In genomic region chr16:56932588-56933265, GRCh38 we compare ENCODE assay signal across 8 cellular contexts. TPM values are rescaled to one million over a fixed set of nuclear protein-coding genes. Genes with fewer than 3 reads are reported as not detected.
DNase-seq lines count a peak whose midpoint lies in the region; ATAC-seq and TF ChIP-seq lines count a peak whose summit lies in the region.

No MANE protein-coding gene starts in this region.

- H3K9ac ChIP-seq in H9 (ENCODE audit: extremely low read depth, insufficient read length, low read length) (peak overlapping the region; percentile 73), endodermal cell (ENCODE audit: extremely low read depth, low read length, poor library complexity, severe bottlenecking) (peak overlapping the region; percentile 94)

- no peak overlapping the region for H3K4ac ChIP-seq in H9 (ENCODE audit: low read depth, low read length)

- no peak overlapping the region for H4K91ac ChIP-seq in H9 (ENCODE audit: insufficient read length, low read depth, low read length)

- H4K20me1 ChIP-seq in H9 (ENCODE audit: control insufficient read depth, insufficient read depth, insufficient read length), result no peaks in the 10 kb centered on the region

- H2BK15ac ChIP-seq in H9 (ENCODE audit: low read depth, low read length), result no peak overlapping the region

- peaks cover 41% of the 10 kb centered on the region for H3K36me3 ChIP-seq in endodermal cell (ENCODE audit: control insufficient read depth, insufficient read depth, low read length)

- peak overlapping the region; percentile 76 for H3K18ac ChIP-seq in H9 (ENCODE audit: insufficient read length, low read depth, low read length)

- no peak overlapping the region for H2BK120ac ChIP-seq in H9 (ENCODE audit: low read depth, low read length, poor library complexity, severe bottlenecking)

- H4K5ac ChIP-seq in H9 (ENCODE audit: insufficient read length, low read depth, low read length), result peak overlapping the region; percentile 46

- no peak overlapping the region for H2AK5ac ChIP-seq in H9 (ENCODE audit: insufficient read length, low read length)

- no CpG with 5 or more reads among the region's 26 CpGs for WGBS in H9 (ENCODE audit: extremely low coverage, insufficient read length, low lambda C conversion rate)
- 0 to 2% methylated on average over 8 to 26 of the region's 26 CpGs for WGBS in endodermal cell (ENCODE audit: insufficient coverage in 1 of 2, insufficient read length in 1 of 2), 2 experiments

- no peaks in the 10 kb centered on the region for H3K9me3 ChIP-seq in H9 (ENCODE audit: control insufficient read depth, low read depth, low read length)
- H3K9me3 ChIP-seq in endodermal cell (ENCODE audit: control insufficient read depth, low read length), result no peaks in the 10 kb centered on the region

- peak overlapping the region; percentile 90 for H3K14ac ChIP-seq in H9 (ENCODE audit: insufficient read depth, low read length)

- H3K27ac ChIP-seq in H9 (ENCODE audit: insufficient read length, low read depth, low read length), result no peak overlapping the region
- peak overlapping the region; percentile 87 for H3K27ac ChIP-seq in endodermal cell (ENCODE audit: low read depth, low read length)

- TF ChIP-seq CTCF in H9 (conservative IDR thresholded peaks at IDR 0.05), result no peak
- no peak for TF ChIP-seq CTCF in endodermal cell (conservative IDR thresholded peaks at IDR 0.05)

- peaks cover 21 to 23% of the 10 kb centered on the region in 2 experiments for H3K4me1 Mint-ChIP-seq in H9
- peaks cover 43% of the 10 kb centered on the region for H3K4me1 Mint-ChIP-seq in activated CD4-positive, alpha-beta memory T cell treated with anti-CD3 and anti-CD28 coated beads, Interleukin-2, amount 10 ng/mL, durations not matched to agents 7 days and 5 days
- H3K4me1 Mint-ChIP-seq in endodermal cell, result peaks cover 25% of the 10 kb centered on the region
- H3K4me1 Mint-ChIP-seq in memory B cell, result peaks cover 33% of the 10 kb centered on the region

- H3K23me2 ChIP-seq in H9 (ENCODE audit: insufficient read length, low read depth, low read length, poor library complexity, severe bottlenecking), result peaks cover 11% of the 10 kb centered on the region

- H3K4me1 ChIP-seq in H9 (ENCODE audit: insufficient read depth, low read length) (peaks cover 3% of the 10 kb centered on the region; the same call in 1 of the 2 replicates), endodermal cell (ENCODE audit: control insufficient read depth, insufficient read depth, low read length) (no peaks in the 10 kb centered on the region)

- peak overlapping the region; percentile 91 for H3K4me3 ChIP-seq in endodermal cell (ENCODE audit: low read length)

- H2BK12ac ChIP-seq in H9 (ENCODE audit: insufficient read length, low read depth, low read length), result no peak overlapping the region

- H3T11ph ChIP-seq in H9 (ENCODE audit: low read length), result no peak overlapping the region

- H2BK5ac ChIP-seq in H9 (ENCODE audit: insufficient read length, low read length), result no peak overlapping the region

- POLR2A ChIA-PET in activated CD4-positive, alpha-beta memory T cell treated with anti-CD3 and anti-CD28 coated beads, Interleukin-2, amount 10 ng/mL, durations not matched to agents 7 days and 5 days (lab: Charles Lee), result interaction anchor here (0.7 to 6.8 kb wide), 24 partner anchors 12 to 1066 kb away, joined by 3 to 140 read pairs (median 4); partner anchors contain the start of genes NLRC5, NUDT21, OGFOD1 and POLR2C

- peak overlapping the region; percentile 90 for H3K4me2 ChIP-seq in H9 (ENCODE audit: insufficient read depth, insufficient read length, low read length)

- CTCF ChIA-PET in activated CD4-positive, alpha-beta memory T cell treated with anti-CD3 and anti-CD28 coated beads, Interleukin-2, amount 10 ng/mL, durations not matched to agents 7 days and 5 days (lab: Charles Lee), result interaction anchor here (1.1 to 1.8 kb wide), 2 partner anchors 12 to 17 kb away, joined by 3 read pairs; no protein-coding TSS in a partner anchor

- H3K27me3 ChIP-seq in H9 (ENCODE audit: insufficient read depth, low read length) (no peaks in the 10 kb centered on the region), endodermal cell (ENCODE audit: control insufficient read depth, insufficient read depth, low read length, poor library complexity, severe bottlenecking) (no peaks in the 10 kb centered on the region)

- H2AFZ ChIP-seq in H9 (ENCODE audit: low read length), result no peak overlapping the region

- no peak overlapping the region for H3K56ac ChIP-seq in H9 (ENCODE audit: insufficient read length, low read depth, low read length)

- ATAC-seq in memory B cell (ENCODE audit: low read depth), result no peak
- ATAC-seq in stimulated activated naive CD8-positive, alpha-beta T cell treated with anti-CD3 and anti-CD28 coated beads, Interleukin-15, Interleukin-2, amounts not matched to agents 100 U/mL and 50 U/mL, for 24 hours, result no peak

- peak overlapping the region; percentile 94 to 95 for H3K4me3 Mint-ChIP-seq in H9
- peak overlapping the region; percentile 98 for H3K4me3 Mint-ChIP-seq in activated CD4-positive, alpha-beta memory T cell treated with anti-CD3 and anti-CD28 coated beads, Interleukin-2, amount 10 ng/mL, durations not matched to agents 7 days and 5 days
- peak overlapping the region; percentile 95 for H3K4me3 Mint-ChIP-seq in endodermal cell
- H3K4me3 Mint-ChIP-seq in memory B cell, result peak overlapping the region; percentile 98

- H2BK20ac ChIP-seq in H9 (ENCODE audit: low read depth, low read length, poor library complexity, severe bottlenecking), result no peak overlapping the region

- H3K27me3 Mint-ChIP-seq in H9 (ENCODE audit: low read depth), result no peaks in the 10 kb centered on the region
- no peaks in the 10 kb centered on the region for H3K27me3 Mint-ChIP-seq in activated CD4-positive, alpha-beta memory T cell treated with anti-CD3 and anti-CD28 coated beads, Interleukin-2, amount 10 ng/mL, durations not matched to agents 7 days and 5 days
- H3K27me3 Mint-ChIP-seq in endodermal cell (ENCODE audit: insufficient read depth), result no peaks in the 10 kb centered on the region
- no peaks in the 10 kb centered on the region for H3K27me3 Mint-ChIP-seq in memory B cell

- H3K23ac ChIP-seq in H9 (ENCODE audit: insufficient read length, low read depth, low read length), result no peak overlapping the region

- H3K9me3 Mint-ChIP-seq in H9 (no peaks in the 10 kb centered on the region), endodermal cell (no peaks in the 10 kb centered on the region), memory B cell (no peaks in the 10 kb centered on the region)
- no peaks in the 10 kb centered on the region for H3K9me3 Mint-ChIP-seq in activated CD4-positive, alpha-beta memory T cell treated with anti-CD3 and anti-CD28 coated beads, Interleukin-2, amount 10 ng/mL, durations not matched to agents 7 days and 5 days

- H4K8ac ChIP-seq in H9 (replicated peaks; ENCODE audit: insufficient read length, low read depth, low read length), result no peak overlapping the region

- peaks cover 2% of the 10 kb centered on the region for H3K79me1 ChIP-seq in H9 (ENCODE audit: insufficient read depth, low read depth, low read length, poor library complexity, severe bottlenecking)

- peaks cover 16 to 35% (median 31%) of the 10 kb centered on the region in 3 experiments for H3K36me3 Mint-ChIP-seq in H9 (ENCODE audit: insufficient read depth in 1 of 3, low read depth in 3 of 3)
- H3K36me3 Mint-ChIP-seq in activated CD4-positive, alpha-beta memory T cell treated with anti-CD3 and anti-CD28 coated beads, Interleukin-2, amount 10 ng/mL, durations not matched to agents 7 days and 5 days (ENCODE audit: low read depth), result peaks cover 54% of the 10 kb centered on the region
- H3K36me3 Mint-ChIP-seq in endodermal cell (ENCODE audit: low read depth), result peaks cover 27% of the 10 kb centered on the region
- peaks cover 26% of the 10 kb centered on the region for H3K36me3 Mint-ChIP-seq in memory B cell

- peak; percentile 53 for DNase-seq in D341Med (ENCODE audit: low spot score)
- DNase-seq in H9, result peak; percentile 43
- DNase-seq in NCI-H510A treated with DMSO at 0.1 percent for 48 hours (lab: John Stamatoyannopoulos, UW), result peak; percentile 75
- peak; percentile 62 for DNase-seq in activated CD4-positive, alpha-beta memory T cell treated with anti-CD3 and anti-CD28 coated beads, Interleukin-2, amount 10 ng/mL, durations not matched to agents 7 days and 5 days
- peak; percentile 71 for DNase-seq in endodermal cell
- DNase-seq in memory B cell (ENCODE audit: low spot score in 2 of 2), result no peak
- DNase-seq in stimulated activated naive CD8-positive, alpha-beta T cell treated with anti-CD3 and anti-CD28 coated beads, Interleukin-15, Interleukin-2, amounts not matched to agents 100 U/mL and 50 U/mL, for 24 hours, result peak; percentile 56
- DNase-seq in KG1 (lab: John Stamatoyannopoulos, UW), result no peak

- peak overlapping the region; percentile 88 to 94 (median 94) for H3K27ac Mint-ChIP-seq in H9
- peak overlapping the region; percentile 96 for H3K27ac Mint-ChIP-seq in activated CD4-positive, alpha-beta memory T cell treated with anti-CD3 and anti-CD28 coated beads, Interleukin-2, amount 10 ng/mL, durations not matched to agents 7 days and 5 days
- H3K27ac Mint-ChIP-seq in endodermal cell, result peak overlapping the region; percentile 96
- peak overlapping the region; percentile 99 for H3K27ac Mint-ChIP-seq in memory B cell

- H3K79me2 ChIP-seq in H9 (ENCODE audit: insufficient read depth, low read length), result peaks cover 9% of the 10 kb centered on the region; the same call in 1 of the 2 replicates

RNA-seq across cellular contexts. Expression of gene HERPUD1, which starts 0.8 kb away (rescaled TPM):
- total RNA-seq in H9 (2021), result 28.9 and 30.8 TPM in 2 replicates
- 100 to 1,000 TPM; 166 to 171 TPM for total RNA-seq in activated CD4-positive, alpha-beta memory T cell treated with anti-CD3 and anti-CD28 coated beads, Interleukin-2, amount 10 ng/mL, durations not matched to agents 7 days and 5 days
- 10 to 100 TPM; 21.5 to 40.6 TPM for total RNA-seq in endodermal cell
- 51.1 TPM for polyA plus RNA-seq in endodermal cell (2013, experiment 1 of 2)
- polyA plus RNA-seq in endodermal cell (2013, experiment 2 of 2), result 39.7 TPM

RNA-seq across cellular contexts. Expression of gene CETP, which starts 29.0 kb away (rescaled TPM):
- total RNA-seq in H9 (2021) (not detected in 2 replicates), endodermal cell (not detected)
- total RNA-seq in activated CD4-positive, alpha-beta memory T cell treated with anti-CD3 and anti-CD28 coated beads, Interleukin-2, amount 10 ng/mL, durations not matched to agents 7 days and 5 days, result not detected
- not detected for polyA plus RNA-seq in endodermal cell (2013, experiment 1 of 2)
- polyA plus RNA-seq in endodermal cell (2013, experiment 2 of 2), result not detected

RNA-seq across cellular contexts. Expression of gene NLRC5, which starts 56.6 kb away (rescaled TPM):
- total RNA-seq in H9 (2021) (1.6 and 2.4 TPM in 2 replicates), endodermal cell (under 1 TPM; 0.64 to 0.97 TPM)
- total RNA-seq in activated CD4-positive, alpha-beta memory T cell treated with anti-CD3 and anti-CD28 coated beads, Interleukin-2, amount 10 ng/mL, durations not matched to agents 7 days and 5 days, result 100 to 1,000 TPM; 259 to 263 TPM
- 0.21 TPM for polyA plus RNA-seq in endodermal cell (2013, experiment 1 of 2)
- 0.12 TPM for polyA plus RNA-seq in endodermal cell (2013, experiment 2 of 2)

Comparison
In these comparisons a context has a peak if more than half of its experiments do, and no peak if none do; other contexts are left out.
1. DNase-seq: peak in D341Med (single experiment), H9 (single experiment), NCI-H510A treated with DMSO at 0.1 percent for 48 hours (single experiment), activated CD4-positive, alpha-beta memory T cell treated with anti-CD3 and anti-CD28 coated beads, Interleukin-2, amount 10 ng/mL, durations not matched to agents 7 days and 5 days (single experiment), endodermal cell (single experiment) and stimulated activated naive CD8-positive, alpha-beta T cell treated with anti-CD3 and anti-CD28 coated beads, Interleukin-15, Interleukin-2, amounts not matched to agents 100 U/mL and 50 U/mL, for 24 hours (single experiment); none in memory B cell (0 of 2) and KG1 (single experiment).
2. RNA of gene NLRC5, which starts 56.6 kb away (total RNA-seq): 259 to 263 TPM in activated CD4-positive, alpha-beta memory T cell treated with anti-CD3 and anti-CD28 coated beads, Interleukin-2, amount 10 ng/mL, durations not matched to agents 7 days and 5 days; 1.6 to 2.4 TPM in H9 and 0.64 to 0.97 TPM in endodermal cell; every median in the first group is over 10 times any median in the second.
3. Peak in every context shown above with its lines, with median percentiles within 50 percentile points of each other: H3K27ac Mint-ChIP-seq and H3K4me3 Mint-ChIP-seq.